ENCODE assay signal across 1 cellular context in the genomic region with DNA sequence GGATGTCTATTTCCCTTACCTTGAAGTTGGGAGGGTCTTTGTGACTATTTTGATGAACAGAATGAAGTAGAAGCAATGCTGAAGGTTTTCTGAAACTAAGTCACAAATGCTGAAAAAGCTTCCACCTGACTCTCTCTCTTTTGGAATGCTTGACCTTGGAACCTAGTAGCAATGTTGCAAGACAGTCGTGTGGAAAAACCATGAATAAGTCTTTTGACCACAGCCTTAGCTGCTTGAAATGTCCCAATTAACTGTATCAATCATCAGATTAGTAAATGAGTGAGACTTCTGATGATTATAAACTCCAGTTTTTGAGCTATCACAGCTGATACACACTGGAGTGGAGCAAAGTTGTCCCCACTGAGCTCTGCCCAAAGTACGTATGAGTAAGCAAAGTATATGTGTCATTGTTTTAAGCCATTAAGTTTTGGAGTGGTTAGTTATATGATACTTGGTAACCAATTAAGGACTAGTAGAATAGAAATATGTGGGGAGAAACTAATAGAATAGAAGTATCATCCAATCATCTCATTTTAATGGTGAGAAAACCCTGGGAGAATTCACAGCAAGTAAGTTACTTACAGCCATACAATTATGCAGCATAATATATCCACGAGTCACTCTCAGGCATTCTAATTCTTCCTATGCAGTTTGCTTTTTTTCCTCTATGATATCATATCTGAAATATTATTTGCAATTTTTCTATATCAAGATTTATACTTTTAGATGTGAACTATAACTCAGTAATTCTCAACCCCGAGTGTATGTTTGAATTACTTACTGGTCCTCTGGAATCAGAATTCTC.
TF ChIP-seq lines count a peak whose summit lies in the region.

No MANE protein-coding gene starts in this region.

TF ChIP-seq in SK-N-SH treated with all-trans-retinoic acid at 6 μM for 48 hours, 23 proteins besides CTCF, POLR2A, EP300 and RAD21 (continued from another document):
- TF ChIP-seq, protein P1, sequence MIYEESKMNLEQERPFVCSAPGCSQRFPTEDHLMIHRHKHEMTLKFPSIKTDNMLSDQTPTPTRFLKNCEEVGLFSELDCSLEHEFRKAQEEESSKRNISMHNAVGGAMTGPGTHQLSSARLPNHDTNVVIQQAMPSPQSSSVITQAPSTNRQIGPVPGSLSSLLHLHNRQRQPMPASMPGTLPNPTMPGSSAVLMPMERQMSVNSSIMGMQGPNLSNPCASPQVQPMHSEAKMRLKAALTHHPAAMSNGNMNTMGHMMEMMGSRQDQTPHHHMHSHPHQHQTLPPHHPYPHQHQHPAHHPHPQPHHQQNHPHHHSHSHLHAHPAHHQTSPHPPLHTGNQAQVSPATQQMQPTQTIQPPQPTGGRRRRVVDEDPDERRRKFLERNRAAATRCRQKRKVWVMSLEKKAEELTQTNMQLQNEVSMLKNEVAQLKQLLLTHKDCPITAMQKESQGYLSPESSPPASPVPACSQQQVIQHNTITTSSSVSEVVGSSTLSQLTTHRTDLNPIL (CRISPR knock-in tag; IDR thresholded peaks at IDR 0.05; ENCODE audit: low read depth): no peak
- TF ChIP-seq GLIS3 (CRISPR knock-in tag; IDR thresholded peaks at IDR 0.05): no peak
- no peak for TF ChIP-seq TCF4 (CRISPR knock-in tag; IDR thresholded peaks at IDR 0.05; ENCODE audit: borderline replicate concordance)
- no peak for TF ChIP-seq PPARA (CRISPR knock-in tag; IDR thresholded peaks at IDR 0.05; ENCODE audit: borderline replicate concordance)
- no peak for TF ChIP-seq ISL1 (CRISPR knock-in tag; IDR thresholded peaks at IDR 0.05)
- TF ChIP-seq OSR1 (CRISPR knock-in tag; IDR thresholded peaks at IDR 0.05): no peak
- TF ChIP-seq ZFP30 (CRISPR knock-in tag; IDR thresholded peaks at IDR 0.05): no peak
- no peak for TF ChIP-seq SNAI2 (CRISPR knock-in tag; IDR thresholded peaks at IDR 0.05)
